ENCODE assay signal across 1 cellular context in genomic region chr4:78776031-78776728, GRCh38.
TF ChIP-seq lines count a peak whose summit lies in the region.

BMP2K (plus strand) TSS chr4:78776350; CDS start chr4:78776544, 194 bp downstream.

TF ChIP-seq in HepG2, 621 proteins besides CTCF, POLR2A, EP300 and RAD21 (continued from another document and continues in another):
- TF ChIP-seq HNF1A (IDR thresholded peaks at IDR 0.05; ENCODE audit: low read depth) (no peak), HNF1A (CRISPR knock-in tag; IDR thresholded peaks at IDR 0.05; ENCODE audit: borderline replicate concordance) (no peak), ZNF781 (CRISPR knock-in tag; IDR thresholded peaks at IDR 0.05; ENCODE audit: borderline replicate concordance, not compliant biosample characterization) (no peak), NONO (IDR thresholded peaks at IDR 0.05) (no peak), NONO (CRISPR knock-in tag; conservative IDR thresholded peaks at IDR 0.05) (0 out of 2 replicates have a peak, but pooled peaks have one; percentile 7), IRX3 (CRISPR knock-in tag; IDR thresholded peaks at IDR 0.05; ENCODE audit: borderline replicate concordance, low read depth) (peak; percentile 1; the same call in 1 of the 2 replicates), THYN1 (CRISPR knock-in tag; IDR thresholded peaks at IDR 0.05; ENCODE audit: borderline replicate concordance, low read depth) (no peak), ZNF501 (CRISPR knock-in tag; IDR thresholded peaks at IDR 0.05) (no peak), ZNF616 (CRISPR knock-in tag; IDR thresholded peaks at IDR 0.05; ENCODE audit: low read depth) (no peak), ZNF720 (CRISPR knock-in tag; IDR thresholded peaks at IDR 0.05) (no peak), KDM3A (CRISPR knock-in tag; IDR thresholded peaks at IDR 0.05; ENCODE audit: low read depth) (0 out of 2 replicates have a peak, but pooled peaks have one; percentile 3), SPEN (CRISPR knock-in tag; IDR thresholded peaks at IDR 0.05; ENCODE audit: low read depth) (no peak), ATF7-NPFF (CRISPR knock-in tag; IDR thresholded peaks at IDR 0.05; ENCODE audit: low read depth) (peak; percentile 64; the same call in 1 of the 2 replicates), POLR2G (IDR thresholded peaks at IDR 0.05; ENCODE audit: low read depth, low read length) (peak; percentile 64), ZFX (CRISPR knock-in tag; IDR thresholded peaks at IDR 0.05; ENCODE audit: low read depth) (peak; percentile 28; the same call in 1 of the 2 replicates), JDP2 (CRISPR knock-in tag; IDR thresholded peaks at IDR 0.05; ENCODE audit: borderline replicate concordance) (0 out of 2 replicates have a peak, but pooled peaks have one; percentile 9), TBL1XR1 (IDR thresholded peaks at IDR 0.05; ENCODE audit: borderline replicate concordance, low read length, partially characterized antibody) (no peak), CREM (IDR thresholded peaks at IDR 0.05) (no peak), CREM (CRISPR knock-in tag; IDR thresholded peaks at IDR 0.05) (no peak), SMYD3 (CRISPR knock-in tag; IDR thresholded peaks at IDR 0.05) (no peak), ZFY (CRISPR knock-in tag; IDR thresholded peaks at IDR 0.05) (peak; percentile 28), FOXM1 (CRISPR knock-in tag; IDR thresholded peaks at IDR 0.05) (no peak), SALL2 (CRISPR knock-in tag; IDR thresholded peaks at IDR 0.05) (peak; percentile 46; the same call in 1 of the 2 replicates), MED1 (CRISPR knock-in tag; IDR thresholded peaks at IDR 0.05) (no peak), PHF8 (CRISPR knock-in tag; IDR thresholded peaks at IDR 0.05) (peak; percentile 33; the same call in 1 of the 2 replicates), ZNF44 (CRISPR knock-in tag; IDR thresholded peaks at IDR 0.05) (no peak), ZBTB20 (CRISPR knock-in tag; IDR thresholded peaks at IDR 0.05; ENCODE audit: borderline replicate concordance, low read depth) (no peak), ZNF563 (CRISPR knock-in tag; IDR thresholded peaks at IDR 0.05) (no peak; the same call in none of the 2 replicates), ZNF180 (CRISPR knock-in tag; IDR thresholded peaks at IDR 0.05; ENCODE audit: borderline replicate concordance, low read depth) (no peak), GATAD2A (CRISPR knock-in tag; IDR thresholded peaks at IDR 0.05) (no peak), RCOR2 (CRISPR knock-in tag; IDR thresholded peaks at IDR 0.05) (no peak), ZBTB43 (CRISPR knock-in tag; conservative IDR thresholded peaks at IDR 0.05) (peak; percentile 58), NFE2L1 (CRISPR knock-in tag; IDR thresholded peaks at IDR 0.05; ENCODE audit: borderline replicate concordance) (no peak), ZNF350 (CRISPR knock-in tag; IDR thresholded peaks at IDR 0.05; ENCODE audit: borderline replicate concordance, low read depth) (no peak), ARID4A (CRISPR knock-in tag; IDR thresholded peaks at IDR 0.05; ENCODE audit: borderline replicate concordance) (peak; percentile 46; the same call in 1 of the 2 replicates), SOX6 (IDR thresholded peaks at IDR 0.05) (no peak), SOX6 (CRISPR knock-in tag; IDR thresholded peaks at IDR 0.05) (no peak), ZNF672 (CRISPR knock-in tag; IDR thresholded peaks at IDR 0.05) (no peak), ZSCAN30 (CRISPR knock-in tag; IDR thresholded peaks at IDR 0.05) (no peak)
- TF ChIP-seq, protein P1, sequence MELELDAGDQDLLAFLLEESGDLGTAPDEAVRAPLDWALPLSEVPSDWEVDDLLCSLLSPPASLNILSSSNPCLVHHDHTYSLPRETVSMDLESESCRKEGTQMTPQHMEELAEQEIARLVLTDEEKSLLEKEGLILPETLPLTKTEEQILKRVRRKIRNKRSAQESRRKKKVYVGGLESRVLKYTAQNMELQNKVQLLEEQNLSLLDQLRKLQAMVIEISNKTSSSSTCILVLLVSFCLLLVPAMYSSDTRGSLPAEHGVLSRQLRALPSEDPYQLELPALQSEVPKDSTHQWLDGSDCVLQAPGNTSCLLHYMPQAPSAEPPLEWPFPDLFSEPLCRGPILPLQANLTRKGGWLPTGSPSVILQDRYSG (CRISPR knock-in tag; IDR thresholded peaks at IDR 0.05), result peak; percentile 31; the same call in 1 of the 2 replicates
- TF ChIP-seq, protein P2, sequence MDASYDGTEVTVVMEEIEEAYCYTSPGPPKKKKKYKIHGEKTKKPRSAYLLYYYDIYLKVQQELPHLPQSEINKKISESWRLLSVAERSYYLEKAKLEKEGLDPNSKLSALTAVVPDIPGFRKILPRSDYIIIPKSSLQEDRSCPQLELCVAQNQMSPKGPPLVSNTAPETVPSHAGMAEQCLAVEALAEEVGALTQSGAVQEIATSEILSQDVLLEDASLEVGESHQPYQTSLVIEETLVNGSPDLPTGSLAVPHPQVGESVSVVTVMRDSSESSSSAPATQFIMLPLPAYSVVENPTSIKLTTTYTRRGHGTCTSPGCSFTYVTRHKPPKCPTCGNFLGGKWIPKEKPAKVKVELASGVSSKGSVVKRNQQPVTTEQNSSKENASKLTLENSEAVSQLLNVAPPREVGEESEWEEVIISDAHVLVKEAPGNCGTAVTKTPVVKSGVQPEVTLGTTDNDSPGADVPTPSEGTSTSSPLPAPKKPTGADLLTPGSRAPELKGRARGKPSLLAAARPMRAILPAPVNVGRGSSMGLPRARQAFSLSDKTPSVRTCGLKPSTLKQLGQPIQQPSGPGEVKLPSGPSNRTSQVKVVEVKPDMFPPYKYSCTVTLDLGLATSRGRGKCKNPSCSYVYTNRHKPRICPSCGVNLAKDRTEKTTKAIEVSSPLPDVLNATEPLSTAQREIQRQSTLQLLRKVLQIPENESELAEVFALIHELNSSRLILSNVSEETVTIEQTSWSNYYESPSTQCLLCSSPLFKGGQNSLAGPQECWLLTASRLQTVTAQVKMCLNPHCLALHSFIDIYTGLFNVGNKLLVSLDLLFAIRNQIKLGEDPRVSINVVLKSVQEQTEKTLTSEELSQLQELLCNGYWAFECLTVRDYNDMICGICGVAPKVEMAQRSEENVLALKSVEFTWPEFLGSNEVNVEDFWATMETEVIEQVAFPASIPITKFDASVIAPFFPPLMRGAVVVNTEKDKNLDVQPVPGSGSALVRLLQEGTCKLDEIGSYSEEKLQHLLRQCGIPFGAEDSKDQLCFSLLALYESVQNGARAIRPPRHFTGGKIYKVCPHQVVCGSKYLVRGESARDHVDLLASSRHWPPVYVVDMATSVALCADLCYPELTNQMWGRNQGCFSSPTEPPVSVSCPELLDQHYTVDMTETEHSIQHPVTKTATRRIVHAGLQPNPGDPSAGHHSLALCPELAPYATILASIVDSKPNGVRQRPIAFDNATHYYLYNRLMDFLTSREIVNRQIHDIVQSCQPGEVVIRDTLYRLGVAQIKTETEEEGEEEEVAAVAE (CRISPR knock-in tag; IDR thresholded peaks at IDR 0.05; ENCODE audit: borderline replicate concordance), result no peak
- TF ChIP-seq, protein P3, sequence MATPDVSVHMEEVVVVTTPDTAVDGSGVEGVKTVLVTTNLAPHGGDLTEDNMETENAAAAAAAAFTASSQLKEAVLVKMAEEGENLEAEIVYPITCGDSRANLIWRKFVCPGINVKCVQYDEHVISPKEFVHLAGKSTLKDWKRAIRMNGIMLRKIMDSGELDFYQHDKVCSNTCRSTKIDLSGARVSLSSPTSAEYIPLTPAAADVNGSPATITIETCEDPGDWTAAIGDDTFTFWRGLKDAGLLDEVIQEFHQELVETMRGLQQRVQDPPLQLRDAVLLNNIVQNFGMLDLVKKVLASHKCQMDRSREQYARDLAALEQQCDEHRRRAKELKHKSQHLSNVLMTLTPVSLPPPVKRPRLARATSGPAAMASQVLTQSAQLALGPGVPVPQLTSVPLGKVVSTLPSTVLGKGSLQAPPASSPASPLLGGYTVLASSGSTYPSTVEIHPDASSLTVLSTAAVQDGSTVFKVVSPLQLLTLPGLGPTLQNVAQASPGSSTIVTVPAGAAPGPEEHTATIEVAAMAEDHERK (CRISPR knock-in tag; IDR thresholded peaks at IDR 0.05; ENCODE audit: low read depth), result no peak
- TF ChIP-seq, protein P4, sequence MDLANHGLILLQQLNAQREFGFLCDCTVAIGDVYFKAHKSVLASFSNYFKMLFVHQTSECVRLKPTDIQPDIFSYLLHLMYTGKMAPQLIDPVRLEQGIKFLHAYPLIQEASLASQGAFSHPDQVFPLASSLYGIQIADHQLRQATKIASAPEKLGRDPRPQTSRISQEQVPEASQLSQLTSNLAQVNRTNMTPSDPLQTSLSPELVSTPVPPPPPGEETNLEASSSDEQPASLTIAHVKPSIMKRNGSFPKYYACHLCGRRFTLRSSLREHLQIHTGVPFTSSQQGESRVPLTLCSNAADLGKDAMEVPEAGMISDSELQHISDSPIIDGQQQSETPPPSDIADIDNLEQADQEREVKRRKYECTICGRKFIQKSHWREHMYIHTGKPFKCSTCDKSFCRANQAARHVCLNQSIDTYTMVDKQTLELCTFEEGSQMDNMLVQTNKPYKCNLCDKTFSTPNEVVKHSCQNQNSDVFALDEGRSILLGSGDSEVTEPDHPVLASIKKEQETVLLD (CRISPR knock-in tag; IDR thresholded peaks at IDR 0.05; ENCODE audit: low read depth), result peak; percentile 19; the same call in 1 of the 2 replicates
- TF ChIP-seq, protein P5, sequence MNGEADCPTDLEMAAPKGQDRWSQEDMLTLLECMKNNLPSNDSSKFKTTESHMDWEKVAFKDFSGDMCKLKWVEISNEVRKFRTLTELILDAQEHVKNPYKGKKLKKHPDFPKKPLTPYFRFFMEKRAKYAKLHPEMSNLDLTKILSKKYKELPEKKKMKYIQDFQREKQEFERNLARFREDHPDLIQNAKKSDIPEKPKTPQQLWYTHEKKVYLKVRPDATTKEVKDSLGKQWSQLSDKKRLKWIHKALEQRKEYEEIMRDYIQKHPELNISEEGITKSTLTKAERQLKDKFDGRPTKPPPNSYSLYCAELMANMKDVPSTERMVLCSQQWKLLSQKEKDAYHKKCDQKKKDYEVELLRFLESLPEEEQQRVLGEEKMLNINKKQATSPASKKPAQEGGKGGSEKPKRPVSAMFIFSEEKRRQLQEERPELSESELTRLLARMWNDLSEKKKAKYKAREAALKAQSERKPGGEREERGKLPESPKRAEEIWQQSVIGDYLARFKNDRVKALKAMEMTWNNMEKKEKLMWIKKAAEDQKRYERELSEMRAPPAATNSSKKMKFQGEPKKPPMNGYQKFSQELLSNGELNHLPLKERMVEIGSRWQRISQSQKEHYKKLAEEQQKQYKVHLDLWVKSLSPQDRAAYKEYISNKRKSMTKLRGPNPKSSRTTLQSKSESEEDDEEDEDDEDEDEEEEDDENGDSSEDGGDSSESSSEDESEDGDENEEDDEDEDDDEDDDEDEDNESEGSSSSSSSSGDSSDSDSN (CRISPR knock-in tag; IDR thresholded peaks at IDR 0.05), result peak; percentile 64; the same call in 1 of the 2 replicates
